In genomic region chr14:68520637-68521556, GRCh38 we compare ENCODE assay signal across 10 cellular contexts.
A peak's percentile ranks its signal among the peaks of the same experiment; 100 is the strongest.
DNase-seq lines count a peak whose midpoint lies in the region; ATAC-seq and TF ChIP-seq lines count a peak whose summit lies in the region.
"Had no signal": no experiment of that assay in that cellular context is flagged by ENCODE, and none has a peak within 500 bp of the region (broad histone marks: within the 10 kb centered on the region; RNA-seq: fewer than 3 reads in every experiment).

No MANE protein-coding gene starts in this region.

- POLR2A ChIA-PET in CD4-positive, alpha-beta T cell (lab: Charles Lee): interaction anchor here (0.6 to 4.6 kb wide), 7 partner anchors 11 to 275 kb away, joined by 3 to 38 read pairs (median 4); no protein-coding TSS in a partner anchor

- no peak overlapping the region for H3K27ac Mint-ChIP-seq in CD4-positive, alpha-beta T cell
- H3K27ac Mint-ChIP-seq: activated CD4-positive, alpha-beta memory T cell treated with anti-CD3 and anti-CD28 coated beads, Interleukin-2, amount 10 ng/mL, durations not matched to agents 7 days and 5 days had no signal

- no peaks in the 10 kb centered on the region for H3K27me3 Mint-ChIP-seq in CD4-positive, alpha-beta T cell
- H3K27me3 Mint-ChIP-seq: activated CD4-positive, alpha-beta memory T cell treated with anti-CD3 and anti-CD28 coated beads, Interleukin-2, amount 10 ng/mL, durations not matched to agents 7 days and 5 days had no signal

- H3K4me3 ChIP-seq in ascending aorta (no peak overlapping the region), right lobe of liver (no peak overlapping the region), thyroid gland (replicated peaks in 1 of 3) (no peak overlapping the region)

- intact Hi-C loops in ascending aorta (cut with DNase I) (loop anchor here (5.0 kb wide), 2 partner anchors 274 to 579 kb away; no protein-coding TSS in a partner anchor), right lobe of liver (cut with DNase I) (no loop called here), thyroid gland (cut with DNase I) (no loop called here)
- intact Hi-C loops in CD4-positive, alpha-beta T cell (cut with DNase I, micrococcal nuclease): no loop called here

- H3K9me3 ChIP-seq in ascending aorta (no peaks in the 10 kb centered on the region), right lobe of liver (no peaks in the 10 kb centered on the region), thyroid gland (no peaks in the 10 kb centered on the region)
- H3K9me3 ChIP-seq in CD4-positive, alpha-beta T cell (ENCODE audit: control insufficient read depth, low read length): no peaks in the 10 kb centered on the region

- no peak for TF ChIP-seq CTCF in ascending aorta (IDR thresholded peaks at IDR 0.05)
- no peak for TF ChIP-seq CTCF in right lobe of liver (IDR thresholded peaks at IDR 0.05)
- no peak for TF ChIP-seq CTCF in thyroid gland (IDR thresholded peaks at IDR 0.05)
- no peak for TF ChIP-seq CTCF in CD4-positive, alpha-beta T cell (IDR thresholded peaks at IDR 0.05)

- no peaks in the 10 kb centered on the region for H3K36me3 Mint-ChIP-seq in CD4-positive, alpha-beta T cell (ENCODE audit: low read depth)

- ATAC-seq in right lobe of liver (peak; percentile 67 to 81 (median 72)), HG03432 (IDR thresholded peaks at IDR 0.05; ENCODE audit: unreplicated experiment) (no peak), GM21825 (IDR thresholded peaks at IDR 0.05; ENCODE audit: unreplicated experiment) (no peak)
- no peak for ATAC-seq in CD4-positive, alpha-beta T cell (ENCODE audit: poor library complexity)

- 9% methylated on average over 3 of the region's 5 CpGs for WGBS in right lobe of liver (ENCODE audit: insufficient coverage, low coverage, low lambda C conversion rate, missing lambda C conversion rate)
- WGBS in thyroid gland, 2 donors: 43 to 51% methylated on average over 5 of the region's 5 CpGs

- no peak overlapping the region for H3K4me3 Mint-ChIP-seq in CD4-positive, alpha-beta T cell
- H3K4me3 Mint-ChIP-seq: activated CD4-positive, alpha-beta memory T cell treated with anti-CD3 and anti-CD28 coated beads, Interleukin-2, amount 10 ng/mL, durations not matched to agents 7 days and 5 days had no signal

- peak; percentile 43 for DNase-seq in HuH-7.5 (ENCODE audit: low spot score)
- no peak for DNase-seq in ascending aorta (ENCODE audit: low spot score in 2 of 2)
- DNase-seq in right lobe of liver: peak in 1 of 3 donors; percentile 58
- peak; percentile 87 to 90 for DNase-seq in thyroid gland
- no peak for DNase-seq in CD4-positive, alpha-beta T cell
- no peak for DNase-seq in stimulated activated CD4-positive, alpha-beta T cell treated with anti-CD3 and anti-CD28 coated beads, Interleukin-4, amount 100 ng/mL, for 24 hours
- DNase-seq: activated CD4-positive, alpha-beta memory T cell treated with anti-CD3 and anti-CD28 coated beads, Interleukin-2, amount 10 ng/mL, durations not matched to agents 7 days and 5 days; NCI-H446 had no signal

- no peaks in the 10 kb centered on the region for H3K36me3 ChIP-seq in ascending aorta
- no peaks in the 10 kb centered on the region for H3K36me3 ChIP-seq in right lobe of liver
- no peaks in the 10 kb centered on the region for H3K36me3 ChIP-seq in thyroid gland

- H3K4me1 ChIP-seq in ascending aorta (peaks cover 15 to 48% of the 10 kb centered on the region in 2 donors), right lobe of liver (peaks cover 3 to 55% (median 23%) of the 10 kb centered on the region in 4 donors), thyroid gland (peaks cover 49 to 58% of the 10 kb centered on the region in 2 donors)

- H3K27ac ChIP-seq in ascending aorta (peak overlapping the region; percentile 77 to 78), right lobe of liver (peak overlapping the region; percentile 75 to 92 (median 76)), thyroid gland (peak overlapping the region; percentile 70 to 91 (median 77))
- H3K27ac ChIP-seq in CD4-positive, alpha-beta T cell (ENCODE audit: low read depth, low read length): no peak overlapping the region

- H3K9me3 Mint-ChIP-seq in CD4-positive, alpha-beta T cell: no peaks in the 10 kb centered on the region
- H3K9me3 Mint-ChIP-seq: activated CD4-positive, alpha-beta memory T cell treated with anti-CD3 and anti-CD28 coated beads, Interleukin-2, amount 10 ng/mL, durations not matched to agents 7 days and 5 days had no signal

- CTCF ChIA-PET in CD4-positive, alpha-beta T cell (lab: Charles Lee): no interaction called here

- no peaks in the 10 kb centered on the region for H3K27me3 ChIP-seq in ascending aorta
- H3K27me3 ChIP-seq in right lobe of liver: no peaks in the 10 kb centered on the region
- H3K27me3 ChIP-seq in thyroid gland: no peaks in the 10 kb centered on the region
- no peaks in the 10 kb centered on the region for H3K27me3 ChIP-seq in CD4-positive, alpha-beta T cell (ENCODE audit: control insufficient read depth, insufficient read depth, low read length)

- peaks cover 39% of the 10 kb centered on the region for H3K4me1 Mint-ChIP-seq in CD4-positive, alpha-beta T cell (ENCODE audit: low read depth)
- H3K4me1 Mint-ChIP-seq: activated CD4-positive, alpha-beta memory T cell treated with anti-CD3 and anti-CD28 coated beads, Interleukin-2, amount 10 ng/mL, durations not matched to agents 7 days and 5 days had no signal

- TF ChIP-seq POLR2A in right lobe of liver (IDR thresholded peaks at IDR 0.05): no peak
- TF ChIP-seq POLR2A in thyroid gland (IDR thresholded peaks at IDR 0.05): peak in 1 of 2 donors; percentile 51

Comparison
In these comparisons a context has a peak if more than half of its experiments do, and no peak if none do; other contexts are left out.
1. DNase-seq: peak in HuH-7.5 (single experiment) and thyroid gland (2 of 2); none in ascending aorta (0 of 2), CD4-positive, alpha-beta T cell (0 of 10) and stimulated activated CD4-positive, alpha-beta T cell treated with anti-CD3 and anti-CD28 coated beads, Interleukin-4, amount 100 ng/mL, for 24 hours (single experiment).
2. ATAC-seq: peak in right lobe of liver (4 of 4); none in CD4-positive, alpha-beta T cell (single experiment), HG03432 (single experiment) and GM21825 (single experiment).